1 cellular context compared by ENCODE assay signal in genomic region chr16:78133919-78134318, GRCh38.
TF ChIP-seq lines count a peak whose summit lies in the region.

No MANE protein-coding gene starts in this region.

TF ChIP-seq in HepG2, 621 proteins besides CTCF, POLR2A, EP300 and RAD21 (continued from another document and continues in another):
- TF ChIP-seq ATF6 (CRISPR knock-in tag; conservative IDR thresholded peaks at IDR 0.05) (no peak), ISL2 (CRISPR knock-in tag; IDR thresholded peaks at IDR 0.05) (peak; percentile 92), RERE (CRISPR knock-in tag; IDR thresholded peaks at IDR 0.05; ENCODE audit: low read depth) (peak; percentile 81), SOX5 (CRISPR knock-in tag; IDR thresholded peaks at IDR 0.05; ENCODE audit: borderline replicate concordance) (peak; percentile 78; the same call in 1 of the 2 replicates), ZNF501 (CRISPR knock-in tag; IDR thresholded peaks at IDR 0.05) (no peak), ZNF281 (CRISPR knock-in tag; IDR thresholded peaks at IDR 0.05; ENCODE audit: borderline replicate concordance) (no peak), GATAD2A (CRISPR knock-in tag; IDR thresholded peaks at IDR 0.05) (peak; percentile 95), SKI (IDR thresholded peaks at IDR 0.05; ENCODE audit: partially characterized antibody) (peak; percentile 42), HNF1A (IDR thresholded peaks at IDR 0.05; ENCODE audit: low read depth) (peak; percentile 57), HNF1A (CRISPR knock-in tag; IDR thresholded peaks at IDR 0.05; ENCODE audit: borderline replicate concordance) (no peak), CREM (IDR thresholded peaks at IDR 0.05) (peak; percentile 73), CREM (CRISPR knock-in tag; IDR thresholded peaks at IDR 0.05) (no peak), FOXK1 (CRISPR knock-in tag; IDR thresholded peaks at IDR 0.05; ENCODE audit: borderline replicate concordance, low read depth) (peak; percentile 54; the same call in 1 of the 2 replicates), SMYD3 (CRISPR knock-in tag; IDR thresholded peaks at IDR 0.05) (peak; percentile 60; the same call in 1 of the 2 replicates), RFX1 (IDR thresholded peaks at IDR 0.05) (no peak), IKZF1 (IDR thresholded peaks at IDR 0.05) (no peak), TMF1 (CRISPR knock-in tag; IDR thresholded peaks at IDR 0.05; ENCODE audit: low read depth) (no peak), SKIL (CRISPR knock-in tag; IDR thresholded peaks at IDR 0.05; ENCODE audit: borderline replicate concordance) (no peak), PRDM4 (CRISPR knock-in tag; IDR thresholded peaks at IDR 0.05; ENCODE audit: borderline replicate concordance) (no peak), ZNF33B (CRISPR knock-in tag; IDR thresholded peaks at IDR 0.05) (no peak), SOX6 (IDR thresholded peaks at IDR 0.05) (no peak), SOX6 (CRISPR knock-in tag; IDR thresholded peaks at IDR 0.05) (peak; percentile 74; the same call in 1 of the 2 replicates), PHF5A (CRISPR knock-in tag; IDR thresholded peaks at IDR 0.05; ENCODE audit: low read depth, unreplicated experiment) (peak; percentile 43), ZBTB39 (CRISPR knock-in tag; IDR thresholded peaks at IDR 0.05) (no peak), BCL6 (CRISPR knock-in tag; IDR thresholded peaks at IDR 0.05) (peak; percentile 76), ONECUT2 (CRISPR knock-in tag; IDR thresholded peaks at IDR 0.05) (peak; percentile 49; the same call in 1 of the 2 replicates), NR1H2 (CRISPR knock-in tag; IDR thresholded peaks at IDR 0.05; ENCODE audit: borderline replicate concordance, low read depth) (no peak), ZNF891 (CRISPR knock-in tag; IDR thresholded peaks at IDR 0.05) (no peak), SNAPC5 (CRISPR knock-in tag; IDR thresholded peaks at IDR 0.05; ENCODE audit: borderline replicate concordance) (no peak), ZNF749 (CRISPR knock-in tag; IDR thresholded peaks at IDR 0.05; ENCODE audit: borderline replicate concordance) (no peak), ZBTB43 (CRISPR knock-in tag; conservative IDR thresholded peaks at IDR 0.05) (0 out of 2 replicates have a peak, but pooled peaks have one; percentile 35)
